9 cellular contexts compared by ENCODE assay signal in genomic region chr10:92880233-92880861, GRCh38. TPM values are rescaled to one million over a fixed set of nuclear protein-coding genes. Genes with fewer than 3 reads are reported as not detected.
DNase-seq lines count a peak whose midpoint lies in the region; ATAC-seq and TF ChIP-seq lines count a peak whose summit lies in the region.
"Had no signal": no experiment of that assay in that cellular context is flagged by ENCODE, and none has a peak within 500 bp of the region (broad histone marks: within the 10 kb centered on the region; RNA-seq: fewer than 3 reads in every experiment).

No MANE protein-coding gene starts in this region.

- BruUV-seq in PC-3 (replicated peaks; lab: Mats Ljungman, UMichigan): no TSS peak

- no peaks in the 10 kb centered on the region for H3K27me3 Mint-ChIP-seq in naive B cell
- H3K27me3 Mint-ChIP-seq: IgD-negative memory B cell had no signal

- H3K9ac ChIP-seq in PC-3 (ENCODE audit: low read length): no peak overlapping the region

- H3K36me3 Mint-ChIP-seq in naive B cell: peaks cover 0 to 4% of the 10 kb centered on the region in 2 donors
- H3K36me3 Mint-ChIP-seq: IgD-negative memory B cell had no signal

- ATAC-seq in PC-3 (peak; percentile 33; the same call in 1 of the 2 replicates), naive B cell (ENCODE audit: low read depth in 2 of 2) (peak; percentile 37 to 58), HG03095 (IDR thresholded peaks at IDR 0.05; ENCODE audit: unreplicated experiment) (no peak), HG02852 (IDR thresholded peaks at IDR 0.05; ENCODE audit: unreplicated experiment) (no peak), GM21825 (IDR thresholded peaks at IDR 0.05; ENCODE audit: unreplicated experiment) (no peak)

- no peaks in the 10 kb centered on the region for H3K27me3 ChIP-seq in PC-3 (ENCODE audit: low read length)

- CTCF ChIA-PET in PC-3 (lab: Charles Lee): interaction anchor here (0.6 to 1.0 kb wide), 3 partner anchors 37 to 153 kb away, joined by 3 to 6 read pairs (median 3); no protein-coding TSS in a partner anchor

- no peaks in the 10 kb centered on the region for H3K9me2 ChIP-seq in PC-3 (replicated peaks; ENCODE audit: low read length)

- H4K20me1 ChIP-seq in PC-3 (ENCODE audit: low read length): no peaks in the 10 kb centered on the region

- H3F3A ChIP-seq in PC-3 (ENCODE audit: low read length, unreplicated experiment): no peaks in the 10 kb centered on the region

- POLR2A ChIA-PET in PC-3 (lab: Charles Lee; ENCODE audit: unreplicated experiment): no interaction called here

- H3K79me2 ChIP-seq in PC-3 (ENCODE audit: low read length): no peaks in the 10 kb centered on the region

- H3K4me2 ChIP-seq in PC-3 (ENCODE audit: low read length): no peak overlapping the region

- H3K4me3 ChIP-seq in PC-3 (ENCODE audit: low read length): no peak overlapping the region
- no peak overlapping the region for H3K4me3 ChIP-seq in epithelial cell of esophagus (ENCODE audit: low read length)

- no peaks in the 10 kb centered on the region for H3K4me1 ChIP-seq in PC-3 (ENCODE audit: insufficient read depth, low read length)

- H3K27ac ChIP-seq in PC-3 (ENCODE audit: low read length): no peak overlapping the region

- no peak overlapping the region for H2AFZ ChIP-seq in PC-3 (ENCODE audit: low read length)

- H3K9me3 ChIP-seq in PC-3 (ENCODE audit: low read length): no peaks in the 10 kb centered on the region

- peak; percentile 73 for TF ChIP-seq CTCF in PC-3 (conservative IDR thresholded peaks at IDR 0.05; ENCODE audit: low read depth, low read length)
- TF ChIP-seq CTCF in epithelial cell of esophagus (IDR thresholded peaks at IDR 0.05; ENCODE audit: insufficient read depth, low read depth, low read length, missing control alignments): peak; percentile 50

- no peaks in the 10 kb centered on the region for H3K36me3 ChIP-seq in PC-3 (ENCODE audit: low read depth, low read length)

- H3K9me3 Mint-ChIP-seq in naive B cell: no peaks in the 10 kb centered on the region
- H3K9me3 Mint-ChIP-seq: IgD-negative memory B cell had no signal

- no peak overlapping the region for H3K4me3 Mint-ChIP-seq in naive B cell
- H3K4me3 Mint-ChIP-seq: IgD-negative memory B cell had no signal

- peak overlapping the region in 1 of 6 donors; percentile 49 for H3K27ac Mint-ChIP-seq in naive B cell

- intact Hi-C loops in PC-3 (cut with micrococcal nuclease): loop anchor here (1.0 kb wide), 3 partner anchors 37 to 290 kb away; no protein-coding TSS in a partner anchor

- in situ Hi-C loops in Caki2 (cut with HindIII; ENCODE audit: low pct_unique_long_range_greater_than_20kb, low sequenced_read_pairs): no loop called here

- DNase-seq in Caki2 (ENCODE audit: low read depth) (peak; percentile 30), HT-29 (ENCODE audit: low spot score) (peak; percentile 81), PC-3 (peak; percentile 60), epithelial cell of esophagus (ENCODE audit: low read depth) (peak; percentile 52), naive B cell (peak; percentile 43)

- peaks cover 26 to 34% (median 28%) of the 10 kb centered on the region in 3 donors for H3K4me1 Mint-ChIP-seq in naive B cell

RNA-seq across cellular contexts. Expression of gene EXOC6, which starts 32.0 kb away (rescaled TPM):
- total RNA-seq in Caki2 (2014; rRNA removed; shearing (Covaris generic); ENCODE audit: low replicate concordance): 5.3 and 9.0 TPM in 2 replicates
- total RNA-seq in HT-29 (2014; rRNA removed; shearing (Covaris generic)): 10.7 and 27.5 TPM in 2 replicates
- 5.5 and 5.7 TPM in 2 replicates for total RNA-seq in PC-3 (2014; rRNA removed)
- polyA plus RNA-seq in naive B cell (ENCODE audit: low read depth in 6 of 6): 10 to 100 TPM; 11.8 to 16.2 (median 14.4) TPM

Comparison
In these comparisons a context has a peak if more than half of its experiments do, and no peak if none do; other contexts are left out.
1. DNase-seq: peak in every context shown above with its lines; median percentile 81 in HT-29; 60 in PC-3; 52 in epithelial cell of esophagus; 43 in naive B cell; 30 in Caki2.
2. ATAC-seq: peak in PC-3 (single experiment) and naive B cell (2 of 2); none in HG03095 (single experiment), HG02852 (single experiment) and GM21825 (single experiment).